6 cellular contexts compared by ENCODE assay signal in the genomic region with DNA sequence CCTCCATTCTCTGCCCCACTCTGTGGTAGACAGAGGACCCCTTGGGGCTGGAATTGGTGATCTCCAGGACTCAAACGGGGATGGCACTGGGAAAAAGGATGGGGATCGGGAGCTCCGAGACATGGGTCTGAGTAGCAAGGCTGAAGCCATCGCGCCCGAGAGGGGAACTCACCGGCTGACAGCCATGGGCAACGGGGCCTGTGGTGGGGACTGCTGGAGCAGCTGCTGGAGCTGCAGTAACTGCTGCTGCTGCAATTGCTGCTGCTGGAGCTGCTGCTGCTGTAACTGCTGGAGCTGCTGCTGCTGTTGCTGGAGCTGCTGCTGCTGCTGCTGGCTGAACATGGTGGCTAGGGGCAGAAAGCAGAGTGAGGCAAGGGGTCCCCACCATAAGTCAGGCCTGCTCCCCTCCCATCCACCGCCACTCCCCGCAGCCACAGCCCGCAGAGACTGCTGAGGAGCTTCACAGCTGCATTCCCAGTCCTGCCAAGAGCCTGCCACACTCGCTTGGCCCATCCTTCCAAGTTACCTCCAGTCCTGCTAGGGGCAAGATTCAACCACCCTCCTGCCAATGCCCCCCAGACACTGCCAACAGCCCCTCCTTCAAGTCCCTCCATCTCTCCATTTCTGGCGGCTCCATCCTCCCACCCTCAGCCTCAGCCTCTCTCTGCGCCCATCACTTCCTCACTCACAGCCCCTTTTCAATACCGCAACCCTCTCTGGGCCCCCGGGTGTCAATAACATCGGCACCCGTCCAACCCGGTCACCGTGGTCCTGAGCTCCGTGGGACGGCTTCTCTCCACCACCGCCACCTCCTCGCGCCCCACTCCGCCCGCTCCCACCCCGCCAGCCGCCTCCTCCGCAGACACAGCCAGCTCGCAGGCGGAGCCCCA. TPM values are rescaled to one million over a fixed set of nuclear protein-coding genes. Genes with fewer than 3 reads are reported as not detected.
A peak's percentile ranks its signal among the peaks of the same experiment; 100 is the strongest.
DNase-seq lines count a peak whose midpoint lies in the region; ATAC-seq and TF ChIP-seq lines count a peak whose summit lies in the region.

No MANE protein-coding gene starts in this region.

- peaks cover 0 to 14% of the 10 kb centered on the region in 2 donors for H3K36me3 ChIP-seq in vagina

- intact Hi-C loops in vagina (cut with DNase I) = no loop called here

- H3K4me3 ChIP-seq in iPS-18c (ENCODE audit: insufficient read depth, low read depth, low read length) (peak overlapping the region; percentile 89), vagina (peak overlapping the region; percentile 80 to 82)

- no peak for TF ChIP-seq POLR2A in vagina (IDR thresholded peaks at IDR 0.05)

- H3K4me1 ChIP-seq in vagina = peaks cover 36% of the 10 kb centered on the region

- ATAC-seq in SK-N-SH treated with all-trans-retinoic acid at 6 μM for 48 hours = peak; percentile 20

- H3K9me3 ChIP-seq in iPS-18c (ENCODE audit: control insufficient read depth, insufficient read depth, low read length) (no peaks in the 10 kb centered on the region), vagina (no peaks in the 10 kb centered on the region)

- no peak for TF ChIP-seq CTCF in vagina (IDR thresholded peaks at IDR 0.05)

- DNase-seq in NCI-H345 (lab: John Stamatoyannopoulos, UW) = peak; percentile 6
- DNase-seq in NCI-H345 treated with DMSO at 0.1 percent for 48 hours (lab: John Stamatoyannopoulos, UW; ENCODE audit: unreplicated experiment) = no peak
- DNase-seq in vagina (ENCODE audit: extremely low spot score in 2 of 2) = no peak
- no peak for DNase-seq in COR-L47 (lab: John Stamatoyannopoulos, UW)

- no peaks in the 10 kb centered on the region for H3K27me3 ChIP-seq in vagina

- peak overlapping the region; percentile 93 for H3K27ac ChIP-seq in vagina

TF ChIP-seq in SK-N-SH treated with all-trans-retinoic acid at 6 μM for 48 hours, 23 proteins besides CTCF, POLR2A, EP300 and RAD21:
- TF ChIP-seq ARNTL (CRISPR knock-in tag; IDR thresholded peaks at IDR 0.05; ENCODE audit: borderline replicate concordance, low read depth) = no peak
- no peak for TF ChIP-seq SNAI2 (CRISPR knock-in tag; IDR thresholded peaks at IDR 0.05)
- no peak for TF ChIP-seq BACH2 (CRISPR knock-in tag; IDR thresholded peaks at IDR 0.05; ENCODE audit: borderline replicate concordance)
- no peak for TF ChIP-seq GLIS3 (CRISPR knock-in tag; IDR thresholded peaks at IDR 0.05)
- no peak for TF ChIP-seq TCF4 (CRISPR knock-in tag; IDR thresholded peaks at IDR 0.05; ENCODE audit: borderline replicate concordance)

RNA-seq across cellular contexts. Expression of a gene that starts 0.6 kb away (rescaled TPM):
- total RNA-seq in vagina = 101 TPM

RNA-seq across cellular contexts. Expression of a gene that starts 12.4 kb away (rescaled TPM):
- 33.4 TPM for total RNA-seq in vagina

RNA-seq across cellular contexts. Expression of a gene that starts 30.7 kb away (rescaled TPM):
- 134 TPM for total RNA-seq in vagina

RNA-seq across cellular contexts. Expression of a gene that starts 41.5 kb away (rescaled TPM):
- total RNA-seq in vagina = 136 TPM
